ENCODE assay signal across 9 cellular contexts in genomic region chr6:32530430-32530793, GRCh38. TPM values are rescaled to one million over a fixed set of nuclear protein-coding genes. Genes with fewer than 3 reads are reported as not detected.
A peak's percentile ranks its signal among the peaks of the same experiment; 100 is the strongest.
DNase-seq lines count a peak whose midpoint lies in the region; ATAC-seq and TF ChIP-seq lines count a peak whose summit lies in the region.
"Not testable (repeated sequence)": the region's sequence is repeated elsewhere in the genome, so short reads cannot be mapped to it uniquely, and the experiment has no call there.
"Had no signal": no experiment of that assay in that cellular context is flagged by ENCODE, and none has a peak within 500 bp of the region (broad histone marks: within the 10 kb centered on the region; RNA-seq: fewer than 3 reads in every experiment).

No MANE protein-coding gene starts in this region.

- H3K9me3 ChIP-seq in CD8-positive, alpha-beta T cell (ENCODE audit: low read length); left lung: not testable (repeated sequence)

- POLR2A ChIA-PET in CD8-positive, alpha-beta T cell (lab: Charles Lee); activated CD8-positive, alpha-beta T cell treated with anti-CD3 and anti-CD28 coated beads, Interleukin-2, amount 10 ng/mL, durations not matched to agents 7 days and 5 days (lab: Charles Lee): not testable (repeated sequence)

- ATAC-seq in CD8-positive, alpha-beta T cell; activated CD8-positive, alpha-beta T cell treated with anti-CD3 and anti-CD28 coated beads, Interleukin-2, amount 10 ng/mL, durations not matched to agents 7 days and 5 days: not testable (repeated sequence)
- ATAC-seq in GM19023 (IDR thresholded peaks at IDR 0.05; ENCODE audit: unreplicated experiment) (peak; percentile 20), GM21737 (IDR thresholded peaks at IDR 0.05; ENCODE audit: unreplicated experiment) (peak; percentile 37), HG03095 (IDR thresholded peaks at IDR 0.05; ENCODE audit: unreplicated experiment) (peak; percentile 26), left lung (peak; percentile 73)
- ATAC-seq in stimulated activated effector memory CD8-positive, alpha-beta T cell treated with anti-CD3 and anti-CD28 coated beads, Interleukin-12 subunit alpha, Interleukin-12 subunit beta, amount 100 ng/mL, for 72 hours, result peak; percentile 52

- not testable (repeated sequence) for TF ChIP-seq CTCF in CD8-positive, alpha-beta T cell (IDR thresholded peaks at IDR 0.05); left lung (IDR thresholded peaks at IDR 0.05)

- CTCF ChIA-PET in CD8-positive, alpha-beta T cell (lab: Charles Lee); activated CD8-positive, alpha-beta T cell treated with anti-CD3 and anti-CD28 coated beads, Interleukin-2, amount 10 ng/mL, durations not matched to agents 7 days and 5 days (lab: Charles Lee): not testable (repeated sequence)

- not testable (repeated sequence) for H3K27me3 Mint-ChIP-seq in CD8-positive, alpha-beta T cell (ENCODE audit: low read depth); IgD-negative memory B cell
- H3K27me3 Mint-ChIP-seq in activated CD8-positive, alpha-beta T cell treated with anti-CD3 and anti-CD28 coated beads, Interleukin-2, amount 10 ng/mL, durations not matched to agents 7 days and 5 days (ENCODE audit: low read depth), result peaks cover 17% of the 10 kb centered on the region

- DNase-seq in CD8-positive, alpha-beta T cell; activated CD8-positive, alpha-beta T cell treated with anti-CD3 and anti-CD28 coated beads, Interleukin-2, amount 10 ng/mL, durations not matched to agents 7 days and 5 days; left lung; stimulated activated effector memory CD8-positive, alpha-beta T cell treated with anti-CD3 and anti-CD28 coated beads, Interleukin-12 subunit alpha, Interleukin-12 subunit beta, amount 100 ng/mL, for 72 hours (ENCODE audit: low spot score in 2 of 2): not testable (repeated sequence)

- H3K4me3 Mint-ChIP-seq in CD8-positive, alpha-beta T cell, result peak overlapping the region; percentile 78
- H3K4me3 Mint-ChIP-seq in IgD-negative memory B cell, result peak overlapping the region in 2 of 4 donors; percentile 96 to 97
- H3K4me3 Mint-ChIP-seq in activated CD8-positive, alpha-beta T cell treated with anti-CD3 and anti-CD28 coated beads, Interleukin-2, amount 10 ng/mL, durations not matched to agents 7 days and 5 days, result not testable (repeated sequence)
- peak overlapping the region; percentile 66 for H3K4me3 Mint-ChIP-seq in stimulated activated effector memory CD8-positive, alpha-beta T cell treated with anti-CD3 and anti-CD28 coated beads, Interleukin-12 subunit alpha, Interleukin-12 subunit beta, amount 100 ng/mL, for 72 hours

- H3K27me3 ChIP-seq in CD8-positive, alpha-beta T cell (ENCODE audit: insufficient read depth, low read length); left lung: not testable (repeated sequence)

- intact Hi-C loops in CD8-positive, alpha-beta T cell (cut with DNase I, micrococcal nuclease), result not testable (repeated sequence)
- intact Hi-C loops in left lung (cut with DNase I), result loop anchor here in 1 of 2 donors (10.0 kb wide), 1 partner anchor 46 kb away; no protein-coding TSS in a partner anchor

- H3K36me3 ChIP-seq in CD8-positive, alpha-beta T cell (ENCODE audit: insufficient read depth, low read length); left lung: not testable (repeated sequence)

- not testable (repeated sequence) for H3K4me1 Mint-ChIP-seq in CD8-positive, alpha-beta T cell (ENCODE audit: low read depth); activated CD8-positive, alpha-beta T cell treated with anti-CD3 and anti-CD28 coated beads, Interleukin-2, amount 10 ng/mL, durations not matched to agents 7 days and 5 days (ENCODE audit: low read depth)
- peaks cover 3 to 20% (median 13%) of the 10 kb centered on the region in 3 donors for H3K4me1 Mint-ChIP-seq in IgD-negative memory B cell
- peaks cover 23% of the 10 kb centered on the region for H3K4me1 Mint-ChIP-seq in stimulated activated effector memory CD8-positive, alpha-beta T cell treated with anti-CD3 and anti-CD28 coated beads, Interleukin-12 subunit alpha, Interleukin-12 subunit beta, amount 100 ng/mL, for 72 hours

- not testable (repeated sequence) for H3K4me1 ChIP-seq in CD8-positive, alpha-beta T cell (ENCODE audit: insufficient read depth, low read length); left lung

- not testable (repeated sequence) for H3K9me3 Mint-ChIP-seq in CD8-positive, alpha-beta T cell; IgD-negative memory B cell; activated CD8-positive, alpha-beta T cell treated with anti-CD3 and anti-CD28 coated beads, Interleukin-2, amount 10 ng/mL, durations not matched to agents 7 days and 5 days (ENCODE audit: insufficient read depth); stimulated activated effector memory CD8-positive, alpha-beta T cell treated with anti-CD3 and anti-CD28 coated beads, Interleukin-12 subunit alpha, Interleukin-12 subunit beta, amount 100 ng/mL, for 72 hours

- not testable (repeated sequence) for H3K4me3 ChIP-seq in CD8-positive, alpha-beta T cell (ENCODE audit: low read depth, low read length)
- peak overlapping the region in 1 of 2 donors; percentile 46 for H3K4me3 ChIP-seq in left lung

- H3K27ac ChIP-seq in CD8-positive, alpha-beta T cell (ENCODE audit: low read depth, low read length), result not testable (repeated sequence)
- H3K27ac ChIP-seq in left lung, result peak overlapping the region in 1 of 2 donors; percentile 74

- H3K27ac Mint-ChIP-seq in CD8-positive, alpha-beta T cell, result not testable (repeated sequence)
- H3K27ac Mint-ChIP-seq in IgD-negative memory B cell, result peak overlapping the region; percentile 47 to 97 (median 81)
- H3K27ac Mint-ChIP-seq in activated CD8-positive, alpha-beta T cell treated with anti-CD3 and anti-CD28 coated beads, Interleukin-2, amount 10 ng/mL, durations not matched to agents 7 days and 5 days, result peak overlapping the region; percentile 46
- H3K27ac Mint-ChIP-seq in stimulated activated effector memory CD8-positive, alpha-beta T cell treated with anti-CD3 and anti-CD28 coated beads, Interleukin-12 subunit alpha, Interleukin-12 subunit beta, amount 100 ng/mL, for 72 hours, result peak overlapping the region; percentile 81

- not testable (repeated sequence) for H3K36me3 Mint-ChIP-seq in CD8-positive, alpha-beta T cell; activated CD8-positive, alpha-beta T cell treated with anti-CD3 and anti-CD28 coated beads, Interleukin-2, amount 10 ng/mL, durations not matched to agents 7 days and 5 days (ENCODE audit: low read depth); stimulated activated effector memory CD8-positive, alpha-beta T cell treated with anti-CD3 and anti-CD28 coated beads, Interleukin-12 subunit alpha, Interleukin-12 subunit beta, amount 100 ng/mL, for 72 hours
- H3K36me3 Mint-ChIP-seq in IgD-negative memory B cell, result peaks cover 10% of the 10 kb centered on the region

RNA-seq across cellular contexts. Expression of gene HLA-DRB5, which starts 0.3 kb away (rescaled TPM):
- 10 to 100 TPM in 1 of 2 experiments, 1 to 10 TPM in 1; 9.3 to 10.1 TPM for total RNA-seq in CD8-positive, alpha-beta T cell
- 92.6 TPM for polyA plus RNA-seq in IgD-negative memory B cell
- total RNA-seq in activated CD8-positive, alpha-beta T cell treated with anti-CD3 and anti-CD28 coated beads, Interleukin-2, amount 10 ng/mL, durations not matched to agents 7 days and 5 days, result 10 to 100 TPM; 15.0 to 16.9 TPM
- 100 to 1,000 TPM; 106 to 407 TPM for total RNA-seq in left lung
- total RNA-seq: osteoblast had no signal

RNA-seq across cellular contexts. Expression of gene HLA-DRB1, which starts 59.2 kb away (rescaled TPM):
- total RNA-seq in CD8-positive, alpha-beta T cell, result 10 to 100 TPM; 32.6 to 33.4 TPM
- 1,928 TPM for polyA plus RNA-seq in IgD-negative memory B cell
- 10 to 100 TPM; 46.0 to 50.7 TPM for total RNA-seq in activated CD8-positive, alpha-beta T cell treated with anti-CD3 and anti-CD28 coated beads, Interleukin-2, amount 10 ng/mL, durations not matched to agents 7 days and 5 days
- total RNA-seq in left lung, result 100 to 1,000 TPM; 418 to 665 TPM

Comparison
In these comparisons a context has a peak if more than half of its experiments do, and no peak if none do; other contexts are left out.
1. RNA of gene HLA-DRB5, which starts 0.3 kb away (total RNA-seq): 106 to 407 TPM in left lung; 15.0 to 16.9 TPM in activated CD8-positive, alpha-beta T cell treated with anti-CD3 and anti-CD28 coated beads, Interleukin-2, amount 10 ng/mL, durations not matched to agents 7 days and 5 days and 9.3 to 10.1 TPM in CD8-positive, alpha-beta T cell; every median in the first group is over 4 times any median in the second.
2. RNA of gene HLA-DRB1, which starts 59.2 kb away (total RNA-seq): 418 to 665 TPM in left lung; 46.0 to 50.7 TPM in activated CD8-positive, alpha-beta T cell treated with anti-CD3 and anti-CD28 coated beads, Interleukin-2, amount 10 ng/mL, durations not matched to agents 7 days and 5 days and 32.6 to 33.4 TPM in CD8-positive, alpha-beta T cell; every median in the first group is over 4 times any median in the second.